ENCODE assay signal across 28 cellular contexts in genomic region chr9:114149765-114150340, GRCh38. TPM values are rescaled to one million over a fixed set of nuclear protein-coding genes. Genes with fewer than 3 reads are reported as not detected.
"Had no signal": no experiment of that assay in that cellular context is flagged by ENCODE, and none has a peak within 500 bp of the region (broad histone marks: within the 10 kb centered on the region; RNA-seq: fewer than 3 reads in every experiment).

No MANE protein-coding gene starts in this region.

- DNase-seq: activated CD4-positive, alpha-beta T cell treated with anti-CD3 and anti-CD28 coated beads for 48 hours; activated CD4-positive, alpha-beta T cell treated with anti-CD3 and anti-CD28 coated beads, Interleukin-2, amount 50 U/mL, for 48 hours; activated CD8-positive, alpha-beta memory T cell treated with anti-CD3 and anti-CD28 coated beads for 24 hours; activated effector memory CD4-positive, alpha-beta T cell treated with Interleukin-2 at 50 U/mL for 16 hours; activated naive CD4-positive, alpha-beta T cell treated with Interleukin-2 at 50 U/mL for 16 hours; amniotic stem cell; central memory CD4-positive, alpha-beta T cell; endodermal cell; foreskin fibroblast; head of caudate nucleus; kidney glomerular epithelial cell; left lung; naive B cell; nephron progenitor cell; pancreas; psoas muscle; stimulated activated CD4-positive, alpha-beta T cell treated with anti-CD3 and anti-CD28 coated beads, Interleukin-2, amount 100 ng/mL, for 48 hours; stimulated activated naive CD4-positive, alpha-beta T cell treated with Interleukin-2 at 50 U/mL for 16 hours; SW 1271; T-helper 9 cell; WERI-Rb-1 had no signal

- H3K4me3 Mint-ChIP-seq: activated naive CD8-positive, alpha-beta T cell; endodermal cell; mesothelial cell of epicardium; naive B cell; nephron progenitor cell; T-helper 1 cell treated with Interleukin-12 subunit alpha and Interleukin-12 subunit beta and Interleukin-4 antibody, amounts not matched to agents 30 μg/mL and 1 μg/mL, for 36 hours had no signal

- H3K27ac Mint-ChIP-seq: activated naive CD8-positive, alpha-beta T cell; endodermal cell; mesothelial cell of epicardium; naive B cell; nephron progenitor cell; T-helper 1 cell treated with Interleukin-12 subunit alpha and Interleukin-12 subunit beta and Interleukin-4 antibody, amounts not matched to agents 30 μg/mL and 1 μg/mL, for 36 hours had no signal

- H3K36me3 Mint-ChIP-seq: mesothelial cell of epicardium, naive B cell had no signal

- H3K9me3 ChIP-seq: left lung, pancreas, psoas muscle, tibial nerve had no signal

- H3K9me3 Mint-ChIP-seq: endodermal cell; mesothelial cell of epicardium; nephron progenitor cell; T-helper 1 cell treated with Interleukin-12 subunit alpha and Interleukin-12 subunit beta and Interleukin-4 antibody, amounts not matched to agents 30 μg/mL and 1 μg/mL, for 36 hours had no signal

- H3K36me3 ChIP-seq: left lung, pancreas, tibial nerve, WERI-Rb-1 had no signal

- H3K27ac ChIP-seq: left lung, pancreas, psoas muscle, tibial nerve, WERI-Rb-1 had no signal

- ATAC-seq: activated CD4-positive, CD25-positive, alpha-beta regulatory T cell treated with anti-CD3 and anti-CD28 coated beads, Interleukin-2, amount 50 U/mL, for 24 hours; esophagus mucosa; left lung; pancreas; psoas muscle had no signal

- H3K4me3 ChIP-seq: left lung, pancreas, psoas muscle, tibial nerve had no signal

RNA-seq across cellular contexts. Expression of gene KIF12, which starts 50.8 kb away (rescaled TPM):
- total RNA-seq: lung microvascular endothelial cell, tibial nerve had no signal
